In the genomic region with DNA sequence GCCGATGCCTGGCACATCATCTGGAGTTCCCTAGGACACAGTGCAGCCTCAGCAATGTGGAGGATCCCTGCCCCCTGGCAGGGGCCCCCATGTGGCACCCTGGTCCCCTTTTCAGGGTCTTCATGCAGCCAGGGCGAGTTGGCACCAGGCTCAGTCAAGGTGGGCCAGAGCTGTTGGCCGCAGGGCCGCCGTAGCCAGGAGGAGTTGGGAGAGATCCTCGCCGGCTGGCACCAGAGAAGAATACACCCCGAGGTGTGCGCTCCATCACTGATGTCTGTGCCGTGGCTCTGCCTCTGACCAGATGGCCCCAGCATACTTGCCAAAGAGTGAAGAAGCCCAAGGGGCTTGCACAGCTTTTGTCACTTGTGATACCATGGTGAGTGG, we compare ENCODE assay signal across 8 cellular contexts. TPM values are rescaled to one million over a fixed set of nuclear protein-coding genes. Genes with fewer than 3 reads are reported as not detected.
DNase-seq lines count a peak whose midpoint lies in the region; ATAC-seq and TF ChIP-seq lines count a peak whose summit lies in the region.
"Had no signal": no experiment of that assay in that cellular context is flagged by ENCODE, and none has a peak within 500 bp of the region (broad histone marks: within the 10 kb centered on the region; RNA-seq: fewer than 3 reads in every experiment).

No MANE protein-coding gene starts in this region.

- H3K4me1 Mint-ChIP-seq in H9 (peaks cover 30 to 31% of the 10 kb centered on the region in 2 experiments), WTC11 (peaks cover 34% of the 10 kb centered on the region), T-cell (peaks cover 54 to 72% (median 60%) of the 10 kb centered on the region in 3 donors)

- H3K18ac ChIP-seq in H9 (ENCODE audit: insufficient read length, low read depth, low read length), result peak overlapping the region; percentile 87

- peak overlapping the region; percentile 21 for H3K14ac ChIP-seq in H9 (ENCODE audit: insufficient read depth, low read length)

- no peak overlapping the region for H3K4ac ChIP-seq in H9 (ENCODE audit: low read depth, low read length)

- H2BK12ac ChIP-seq in H9 (ENCODE audit: insufficient read length, low read depth, low read length), result no peak overlapping the region

- no peaks in the 10 kb centered on the region for H3K27me3 ChIP-seq in H9 (ENCODE audit: insufficient read depth, low read length)
- no peaks in the 10 kb centered on the region for H3K27me3 ChIP-seq in hepatocyte
- no peaks in the 10 kb centered on the region for H3K27me3 ChIP-seq in smooth muscle cell (ENCODE audit: low read depth)
- H3K27me3 ChIP-seq in HAP-1 (ENCODE audit: low read depth), result no peaks in the 10 kb centered on the region

- no peak overlapping the region for H3K4me3 ChIP-seq in hepatocyte
- H3K4me3 ChIP-seq in smooth muscle cell, result no peak overlapping the region
- H3K4me3 ChIP-seq in HAP-1, result no peak overlapping the region

- no peak overlapping the region for H4K91ac ChIP-seq in H9 (ENCODE audit: insufficient read length, low read depth, low read length)

- ATAC-seq in WTC11, result no peak
- no peak for ATAC-seq in T-cell (replicated peaks in 1 of 4)

- POLR2A ChIA-PET in WTC11 (lab: Charles Lee) (interaction anchor here (1.0 to 1.5 kb wide), 2 partner anchors 11 to 13 kb away, joined by 4 to 5 read pairs; a partner anchor contains a TSS), T-cell (lab: Charles Lee) (interaction anchor here in 1 of 2 donors (0.5 kb wide), 1 partner anchor 103 kb away, joined by 7 read pairs; no protein-coding TSS in a partner anchor)

- H3K23ac ChIP-seq in H9 (ENCODE audit: insufficient read length, low read depth, low read length), result no peak overlapping the region

- no CpG with 5 or more reads among the region's 10 CpGs for WGBS in H9 (ENCODE audit: extremely low coverage, insufficient read length, low lambda C conversion rate)
- 98% methylated on average over 10 of the region's 10 CpGs for WGBS in hepatocyte (ENCODE audit: low lambda C conversion rate, missing lambda C conversion rate)
- WGBS in smooth muscle cell (ENCODE audit: low lambda C conversion rate), result 97% methylated on average over 10 of the region's 10 CpGs

- H4K20me1 ChIP-seq in H9 (ENCODE audit: control insufficient read depth, insufficient read depth, insufficient read length) (no peaks in the 10 kb centered on the region), hepatocyte (ENCODE audit: insufficient read depth, poor library complexity, severe bottlenecking) (no peaks in the 10 kb centered on the region), smooth muscle cell (ENCODE audit: low read depth) (no peaks in the 10 kb centered on the region)

- no peaks in the 10 kb centered on the region for H3K23me2 ChIP-seq in H9 (ENCODE audit: insufficient read length, low read depth, low read length, poor library complexity, severe bottlenecking)

- no peak overlapping the region for H3T11ph ChIP-seq in H9 (ENCODE audit: low read length)

- no peak overlapping the region for H2AK5ac ChIP-seq in H9 (ENCODE audit: insufficient read length, low read length)

- H2BK120ac ChIP-seq in H9 (ENCODE audit: low read depth, low read length, poor library complexity, severe bottlenecking), result no peak overlapping the region

- peaks cover 12% of the 10 kb centered on the region for H3F3A ChIP-seq in smooth muscle cell (ENCODE audit: low read depth)

- H3K9me3 ChIP-seq in H9 (ENCODE audit: control insufficient read depth, low read depth, low read length), result no peaks in the 10 kb centered on the region
- H3K9me3 ChIP-seq in hepatocyte (ENCODE audit: low read depth), result no peaks in the 10 kb centered on the region
- no peaks in the 10 kb centered on the region for H3K9me3 ChIP-seq in smooth muscle cell (replicated peaks; ENCODE audit: low read depth)
- no peaks in the 10 kb centered on the region for H3K9me3 ChIP-seq in HAP-1

- H2BK5ac ChIP-seq in H9 (ENCODE audit: insufficient read length, low read length), result no peak overlapping the region

- H2BK20ac ChIP-seq in H9 (ENCODE audit: low read depth, low read length, poor library complexity, severe bottlenecking), result no peak overlapping the region

- H3K9me3 Mint-ChIP-seq in H9 (peaks cover 0 to 3% of the 10 kb centered on the region in 2 experiments; a peak in 2 of 5 replicates), WTC11 (no peaks in the 10 kb centered on the region), T-cell (no peaks in the 10 kb centered on the region)

- H3K36me3 Mint-ChIP-seq in H9 (ENCODE audit: insufficient read depth in 1 of 3, low read depth in 3 of 3) (peaks cover 27 to 36% (median 32%) of the 10 kb centered on the region in 3 experiments), WTC11 (peaks cover 43% of the 10 kb centered on the region), T-cell (peaks cover 40% of the 10 kb centered on the region)

- H3K27ac ChIP-seq in H9 (ENCODE audit: insufficient read length, low read depth, low read length) (no peak overlapping the region), hepatocyte (peak overlapping the region; percentile 98), smooth muscle cell (ENCODE audit: low read depth) (peak overlapping the region; percentile 72)

- H3K56ac ChIP-seq in H9 (ENCODE audit: insufficient read length, low read depth, low read length), result no peak overlapping the region

- H4K5ac ChIP-seq in H9 (ENCODE audit: insufficient read length, low read depth, low read length), result no peak overlapping the region

- H3K4me2 ChIP-seq in H9 (ENCODE audit: insufficient read depth, insufficient read length, low read length) (no peak overlapping the region), hepatocyte (no peak overlapping the region), smooth muscle cell (no peak overlapping the region)

- DNase-seq in H9, result no peak
- DNase-seq in WTC11 (ENCODE audit: low spot score), result no peak
- DNase-seq in hepatocyte (ENCODE audit: low spot score), result no peak
- DNase-seq in smooth muscle cell (lab: John Stamatoyannopoulos, UW; ENCODE audit: unreplicated experiment), result no peak
- DNase-seq in midbrain (lab: John Stamatoyannopoulos, UW), result no peak
- DNase-seq in HAP-1 (ENCODE audit: low spot score in 2 of 2), result no peak
- DNase-seq in T-cell, result no peak

- H3K79me2 ChIP-seq in H9 (ENCODE audit: insufficient read depth, low read length) (no peaks in the 10 kb centered on the region), hepatocyte (no peaks in the 10 kb centered on the region), smooth muscle cell (ENCODE audit: low read depth) (no peaks in the 10 kb centered on the region)

- CTCF ChIA-PET in WTC11 (lab: Charles Lee) (interaction anchor here (0.8 to 1.4 kb wide), 5 partner anchors 10 to 239 kb away, joined by 3 to 12 read pairs (median 3); a partner anchor contains a TSS), T-cell (lab: Charles Lee) (interaction anchor here (0.5 to 2.0 kb wide), 7 partner anchors 8 to 58 kb away, joined by 3 to 6 read pairs (median 4); no protein-coding TSS in a partner anchor)

- H3K27ac Mint-ChIP-seq in H9, result peak overlapping the region in 1 of 3 experiments; percentile 93; a peak in 2 of 7 replicates
- H3K27ac Mint-ChIP-seq in WTC11, result peak overlapping the region; percentile 96
- H3K27ac Mint-ChIP-seq in T-cell, result no peak overlapping the region

- peaks cover 6% of the 10 kb centered on the region; the same call in 1 of the 2 replicates for H3K4me1 ChIP-seq in H9 (ENCODE audit: insufficient read depth, low read length)
- peaks cover 31% of the 10 kb centered on the region for H3K4me1 ChIP-seq in hepatocyte (ENCODE audit: insufficient read depth)
- H3K4me1 ChIP-seq in smooth muscle cell (ENCODE audit: low read depth), result peaks cover 12% of the 10 kb centered on the region
- H3K4me1 ChIP-seq in HAP-1, result no peaks in the 10 kb centered on the region

- H3K9ac ChIP-seq in H9 (ENCODE audit: extremely low read depth, insufficient read length, low read length) (no peak overlapping the region), smooth muscle cell (ENCODE audit: low read depth) (no peak overlapping the region)

- in situ Hi-C loops in HAP-1 (cut with MboI; ENCODE audit: low sequenced_read_pairs), result no loop called here

- TF ChIP-seq CTCF in H9 (conservative IDR thresholded peaks at IDR 0.05) (no peak), WTC11 (IDR thresholded peaks at IDR 0.05) (no peak), hepatocyte (IDR thresholded peaks at IDR 0.05; ENCODE audit: poor library complexity) (no peak), smooth muscle cell (IDR thresholded peaks at IDR 0.05; ENCODE audit: borderline replicate concordance, insufficient read depth, poor library complexity, severe bottlenecking) (no peak)

- H3K4me3 Mint-ChIP-seq in H9, result no peak overlapping the region
- H3K4me3 Mint-ChIP-seq in WTC11, result no peak overlapping the region
- peak overlapping the region in 1 of 3 donors; percentile 87 for H3K4me3 Mint-ChIP-seq in T-cell

- no peaks in the 10 kb centered on the region for H3K79me1 ChIP-seq in H9 (ENCODE audit: insufficient read depth, low read depth, low read length, poor library complexity, severe bottlenecking)

- H2AFZ ChIP-seq in H9 (ENCODE audit: low read length), result no peak overlapping the region
- H2AFZ ChIP-seq in hepatocyte, result no peak overlapping the region
- no peak overlapping the region for H2AFZ ChIP-seq in smooth muscle cell (ENCODE audit: low read depth)

- no peaks in the 10 kb centered on the region for H3K27me3 Mint-ChIP-seq in H9 (ENCODE audit: low read depth)
- H3K27me3 Mint-ChIP-seq in WTC11 (ENCODE audit: low read depth), result no peaks in the 10 kb centered on the region
- H3K27me3 Mint-ChIP-seq in T-cell, result no peaks in the 10 kb centered on the region
- H3K27me3 Mint-ChIP-seq: progenitor cell of endocrine pancreas had no signal

- no peak overlapping the region for H4K8ac ChIP-seq in H9 (replicated peaks; ENCODE audit: insufficient read length, low read depth, low read length)

- H2BK15ac ChIP-seq in H9 (ENCODE audit: low read depth, low read length), result no peak overlapping the region

- H3K36me3 ChIP-seq in hepatocyte (replicated peaks; ENCODE audit: insufficient read depth, low read depth) (no peaks in the 10 kb centered on the region), smooth muscle cell (ENCODE audit: low read depth) (no peaks in the 10 kb centered on the region), HAP-1 (replicated peaks) (peaks cover 76% of the 10 kb centered on the region)

- no peaks in the 10 kb centered on the region for H3K9me2 ChIP-seq in hepatocyte (replicated peaks; ENCODE audit: insufficient read depth)

RNA-seq across cellular contexts. Expression of a gene that starts 11.0 kb away (rescaled TPM):
- 13.5 and 16.1 TPM in 2 replicates for total RNA-seq in H9 (2021)
- 29.0 to 32.7 TPM (median 30.7 TPM) in 3 replicates for total RNA-seq in WTC11 (2021)
- total RNA-seq in hepatocyte, result 16.9 and 20.1 TPM in 2 replicates
- 31.3 and 32.1 TPM in 2 replicates for polyA plus RNA-seq in hepatocyte
- 12.1 and 12.9 TPM in 2 replicates for total RNA-seq in smooth muscle cell
- 29.2 and 29.6 TPM in 2 replicates for polyA plus RNA-seq in smooth muscle cell
- 10 to 100 TPM; 58.8 to 81.6 (median 73.5) TPM for total RNA-seq in T-cell

RNA-seq across cellular contexts. Expression of a gene that starts 46.7 kb away (rescaled TPM):
- total RNA-seq in H9 (2021) (26.0 and 26.1 TPM in 2 replicates), WTC11 (2021) (26.4 to 29.3 TPM (median 27.1 TPM) in 3 replicates), hepatocyte (16.1 and 19.1 TPM in 2 replicates), smooth muscle cell (9.1 and 9.6 TPM in 2 replicates), T-cell (10 to 100 TPM in 3 of 5 donors, 1 to 10 TPM in 2; 7.8 to 17.8 (median 13.8) TPM)
- polyA plus RNA-seq in hepatocyte (15.7 and 26.9 TPM in 2 replicates), smooth muscle cell (12.2 and 14.0 TPM in 2 replicates)

RNA-seq across cellular contexts. Expression of a gene that starts 46.9 kb away (rescaled TPM):
- 83.0 TPM in 2 replicates for total RNA-seq in H9 (2021)
- 120 to 151 TPM (median 123 TPM) in 3 replicates for total RNA-seq in WTC11 (2021)
- total RNA-seq in hepatocyte, result 32.3 and 52.6 TPM in 2 replicates
- polyA plus RNA-seq in hepatocyte, result 36.0 and 37.8 TPM in 2 replicates
- total RNA-seq in smooth muscle cell, result 19.3 and 39.3 TPM in 2 replicates
- 28.3 and 32.5 TPM in 2 replicates for polyA plus RNA-seq in smooth muscle cell
- total RNA-seq in T-cell, result 10 to 100 TPM; 86.1 to 100.0 (median 88.0) TPM
